23 cellular contexts compared by ENCODE assay signal in the genomic region with DNA sequence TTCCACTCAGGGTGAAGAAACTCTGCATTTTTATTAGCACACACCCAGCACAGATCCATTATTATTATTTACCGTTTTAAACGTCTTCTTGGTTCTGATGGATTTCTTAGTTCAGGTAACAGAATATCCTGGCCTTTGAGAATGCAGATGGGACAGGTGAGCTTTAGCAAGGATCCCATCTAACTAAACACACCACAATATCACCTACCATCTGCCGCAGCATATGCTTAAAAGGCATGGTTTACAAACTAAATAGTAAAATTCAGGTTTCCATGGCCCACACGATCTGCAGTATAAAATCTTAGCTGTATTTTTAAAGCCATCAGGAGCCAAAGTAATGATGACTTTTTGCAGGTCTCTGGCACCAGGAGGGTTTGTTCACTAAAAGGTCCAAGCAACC.
"Had no signal": no experiment of that assay in that cellular context is flagged by ENCODE, and none has a peak within 500 bp of the region (broad histone marks: within the 10 kb centered on the region; RNA-seq: fewer than 3 reads in every experiment).

No MANE protein-coding gene starts in this region.

- H3K27me3 ChIP-seq: esophagus squamous epithelium, gastrocnemius medialis, heart right ventricle had no signal

- H3K4me3 Mint-ChIP-seq: dendritic cell treated with granulocyte-macrophage colony-stimulating factor and Interleukin-4, amounts not matched to agents 40 ng/mL and 50 ng/mL, for 4 days; effector memory CD8-positive, alpha-beta T cell; endodermal cell; naive thymus-derived CD4-positive, alpha-beta T cell had no signal

- H3K4me1 Mint-ChIP-seq: endodermal cell had no signal

- ATAC-seq: effector memory CD8-positive, alpha-beta T cell; esophagus mucosa; gastrocnemius medialis; heart right ventricle; left cardiac atrium; left lung; left ventricle myocardium superior; lower lobe of right lung; naive thymus-derived CD4-positive, alpha-beta T cell had no signal

- H3K27ac ChIP-seq: epithelial cell of prostate, esophagus squamous epithelium, gastrocnemius medialis, heart right ventricle, left lung, lower lobe of right lung had no signal

- H3K9me3 ChIP-seq: esophagus squamous epithelium, gastrocnemius medialis, heart right ventricle, left lung, lower lobe of right lung had no signal

- H3K27ac Mint-ChIP-seq: dendritic cell treated with granulocyte-macrophage colony-stimulating factor and Interleukin-4, amounts not matched to agents 40 ng/mL and 50 ng/mL, for 4 days; effector memory CD8-positive, alpha-beta T cell; endodermal cell; naive thymus-derived CD4-positive, alpha-beta T cell had no signal

- H3K4me1 ChIP-seq: gastrocnemius medialis, left lung, lower lobe of right lung had no signal

- H3K9me3 Mint-ChIP-seq: dendritic cell treated with granulocyte-macrophage colony-stimulating factor and Interleukin-4, amounts not matched to agents 40 ng/mL and 50 ng/mL, for 4 days; effector memory CD8-positive, alpha-beta T cell; endodermal cell; naive thymus-derived CD4-positive, alpha-beta T cell had no signal

- H3K36me3 Mint-ChIP-seq: naive thymus-derived CD4-positive, alpha-beta T cell had no signal

- H3K4me3 ChIP-seq: esophagus squamous epithelium, gastrocnemius medialis, heart right ventricle, left lung, lower lobe of right lung had no signal

- H3K36me3 ChIP-seq: esophagus squamous epithelium, gastrocnemius medialis, heart right ventricle, left lung, lower lobe of right lung had no signal

- DNase-seq: cortex of kidney; effector CD8-positive, alpha-beta T cell; effector memory CD8-positive, alpha-beta T cell; endodermal cell; erythroblast; esophagus squamous epithelium; foreskin fibroblast; foreskin melanocyte; gastrocnemius medialis; glutamatergic neuron; head of caudate nucleus; heart right ventricle; hippocampal formation; left cardiac atrium; left lung; left ventricle myocardium superior; lower lobe of right lung; mesenchymal stem cell; midbrain; naive thymus-derived CD4-positive, alpha-beta T cell had no signal
